ENCODE assay signal across 19 cellular contexts in the genomic region with DNA sequence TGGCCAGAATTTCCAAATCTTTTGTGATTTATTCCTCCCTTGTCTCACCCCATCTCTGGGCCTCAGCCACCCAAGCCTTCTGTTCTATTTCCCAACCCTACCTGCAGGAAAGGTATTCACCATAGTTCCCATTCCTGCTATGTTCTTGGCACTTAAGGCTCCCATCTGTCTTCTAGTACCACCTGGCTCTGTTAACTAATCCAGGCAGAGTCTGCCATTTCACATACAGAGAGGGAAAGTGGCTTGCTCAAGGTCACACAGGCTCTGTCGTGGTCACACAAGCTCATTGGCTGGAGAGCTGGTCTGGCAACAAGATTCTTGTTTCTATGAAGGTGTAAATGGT. TPM values are rescaled to one million over a fixed set of nuclear protein-coding genes. Genes with fewer than 3 reads are reported as not detected.
DNase-seq lines count a peak whose midpoint lies in the region; ATAC-seq lines count a peak whose summit lies in the region.
"Had no signal": no experiment of that assay in that cellular context is flagged by ENCODE, and none has a peak within 500 bp of the region (broad histone marks: within the 10 kb centered on the region; RNA-seq: fewer than 3 reads in every experiment).

No MANE protein-coding gene starts in this region.

- in situ Hi-C loops in G401 (cut with HindIII; ENCODE audit: low sequenced_read_pairs), result no loop called here

- DNase-seq in NCI-H2171 treated with DMSO at 0.1 percent for 48 hours (lab: John Stamatoyannopoulos, UW) (peak; percentile 35), NCI-H2171 (lab: John Stamatoyannopoulos, UW) (no peak), G401 (ENCODE audit: low spot score) (peak; percentile 81), cerebellum (ENCODE audit: low spot score) (peak; percentile 61)
- DNase-seq in central memory CD4-positive, alpha-beta T cell, result no peak
- DNase-seq: BE2C; CD4-positive, alpha-beta memory T cell; CD4-positive, CD25-positive, alpha-beta regulatory T cell; CD8-positive, alpha-beta memory T cell; COR-L47; DMS 273 treated with DMSO at 0.1 percent for 48 hours; DMS153; DMS53; DMS79; DND-41; EL; GF-D8 had no signal

- ATAC-seq in HG03354 (IDR thresholded peaks at IDR 0.05; ENCODE audit: poor library complexity, severe bottlenecking, unreplicated experiment), result no peak
- ATAC-seq: A549 had no signal

RNA-seq across cellular contexts. Expression of a gene that starts 35.2 kb away (rescaled TPM):
- total RNA-seq in G401 (2014; rRNA removed; shearing (Covaris generic)), result 2.8 and 3.1 TPM in 2 replicates
- 15.5 TPM for total RNA-seq in cerebellum

Comparison
In these comparisons a context has a peak if more than half of its experiments do, and no peak if none do; other contexts are left out.
1. DNase-seq: peak in NCI-H2171 treated with DMSO at 0.1 percent for 48 hours (single experiment), G401 (single experiment) and cerebellum (single experiment); none in NCI-H2171 (single experiment) and central memory CD4-positive, alpha-beta T cell (single experiment).